ENCODE assay signal across 1 cellular context in genomic region chr11:75330279-75330678, GRCh38.
TF ChIP-seq lines count a peak whose summit lies in the region.

No MANE protein-coding gene starts in this region.

TF ChIP-seq in H1, 55 proteins besides CTCF, POLR2A, EP300 and RAD21 (continued from another document):
- TF ChIP-seq ATF3 (IDR thresholded peaks at IDR 0.05; ENCODE audit: insufficient read depth, low read depth, low read length) (no peak), SP1 (IDR thresholded peaks at IDR 0.05; ENCODE audit: low read depth, low read length) (no peak), JUND (IDR thresholded peaks at IDR 0.05; ENCODE audit: low read length) (no peak), BCL11A (IDR thresholded peaks at IDR 0.05; ENCODE audit: low read depth in 2 of 2, low read length in 2 of 2) (no peak), EGR1 (IDR thresholded peaks at IDR 0.05; ENCODE audit: borderline replicate concordance, low read depth, low read length) (no peak), SRF (IDR thresholded peaks at IDR 0.05; ENCODE audit: low read depth, low read length) (no peak), RNF2 (IDR thresholded peaks at IDR 0.05; ENCODE audit: borderline replicate concordance, low read depth, low read length, missing control alignments, poor library complexity, severe bottlenecking) (no peak), USF2 (IDR thresholded peaks at IDR 0.05; ENCODE audit: low read length) (no peak), POU5F1 (IDR thresholded peaks at IDR 0.05; ENCODE audit: low read depth, low read length) (no peak), NANOG (IDR thresholded peaks at IDR 0.05; ENCODE audit: insufficient read depth, low read depth, low read length, poor library complexity, severe bottlenecking) (no peak), EZH2 (IDR thresholded peaks at IDR 0.05; ENCODE audit: low read depth, low read length, severe bottlenecking) (no peak), MAX (IDR thresholded peaks at IDR 0.05) (no peak), GTF2F1 (IDR thresholded peaks at IDR 0.05; ENCODE audit: borderline replicate concordance, low read depth, low read length) (no peak), RXRA (IDR thresholded peaks at IDR 0.05; ENCODE audit: insufficient read depth, low read depth, low read length) (no peak), E2F6 (IDR thresholded peaks at IDR 0.05) (no peak), SP4 (IDR thresholded peaks at IDR 0.05; ENCODE audit: low read length) (no peak), TCF12 (IDR thresholded peaks at IDR 0.05; ENCODE audit: low read depth, low read length) (no peak)
